23 cellular contexts compared by ENCODE assay signal in genomic region chr6:149239573-149240209, GRCh38.
"Had no signal": no experiment of that assay in that cellular context is flagged by ENCODE, and none has a peak within 500 bp of the region (broad histone marks: within the 10 kb centered on the region; RNA-seq: fewer than 3 reads in every experiment).

No MANE protein-coding gene starts in this region.

- H3K36me3 ChIP-seq: left lung, ovary, right atrium auricular region, right lobe of liver, tibial nerve, uterus had no signal

- H3K27ac ChIP-seq: left lung, ovary, right atrium auricular region, right lobe of liver, tibial nerve, uterus had no signal

- H3K9me3 ChIP-seq: ovary, right atrium auricular region, uterus had no signal

- H3K4me3 ChIP-seq: left lung, ovary, right atrium auricular region, right lobe of liver, smooth muscle cell, tibial nerve, uterus had no signal

- FAIRE-seq: islet of Langerhans, kidney had no signal

- H3K4me1 ChIP-seq: right atrium auricular region, right lobe of liver, uterus had no signal

- ATAC-seq: left colon; left lung; natural killer cell treated with Interleukin-12 subunit alpha and Interleukin-12 subunit beta and Interleukin-15 and Interleukin-18, amount 100 ng/mL, for 72 hours; right lobe of liver; stimulated activated memory B cell treated with anti-CD40 and anti-IgM and Interleukin-4, amounts not matched to agents 10 μg/mL and 1 μg/mL and 100 μg/mL, for 72 hours; stimulated activated naive CD8-positive, alpha-beta T cell treated with anti-CD3 and anti-CD28 coated beads, Interleukin-15, amount 100 ng/mL, for 72 hours had no signal

- DNase-seq: hypothalamus; immature natural killer cell; kidney; left colon; left lung; mesenchymal stem cell; naive B cell; ovary; right lobe of liver; stimulated activated CD4-positive, alpha-beta T cell treated with anti-CD3 and anti-CD28 coated beads, Interleukin-1b, Interleukin-23, amount 100 ng/mL, for 48 hours; stimulated activated CD4-positive, alpha-beta T cell treated with anti-CD3 and anti-CD28 coated beads, Interleukin-2, amount 100 ng/mL, for 48 hours; stimulated activated CD4-positive, alpha-beta T cell treated with anti-CD3 and anti-CD28 coated beads, Interleukin-4, amount 100 ng/mL, for 4 hours; stimulated activated CD8-positive, alpha-beta memory T cell treated with anti-CD3 and anti-CD28 coated beads, Interleukin-4, amount 100 ng/mL, for 48 hours; stimulated activated naive CD4-positive, alpha-beta T cell treated with Interleukin-2 at 50 U/mL for 16 hours; stimulated activated naive CD8-positive, alpha-beta T cell treated with anti-CD3 and anti-CD28 coated beads, Interleukin-15, amount 100 ng/mL, for 72 hours; substantia nigra; uterus had no signal

- H3K4me2 ChIP-seq: smooth muscle cell had no signal

- H3K27me3 ChIP-seq: left lung, ovary, right atrium auricular region, right lobe of liver, tibial nerve, uterus had no signal
